9 cellular contexts compared by ENCODE assay signal in genomic region chr3:115623414-115623868, GRCh38. TPM values are rescaled to one million over a fixed set of nuclear protein-coding genes. Genes with fewer than 3 reads are reported as not detected.
DNase-seq lines count a peak whose midpoint lies in the region; ATAC-seq, FAIRE-seq and TF ChIP-seq lines count a peak whose summit lies in the region.
"Had no signal": no experiment of that assay in that cellular context is flagged by ENCODE, and none has a peak within 500 bp of the region (broad histone marks: within the 10 kb centered on the region; RNA-seq: fewer than 3 reads in every experiment).

Gene GAP43 (plus strand): TSS chr3:115623510. CDS start chr3:115623690, 180 bp downstream.

- FAIRE-seq in H54 (lab: Jason Lieb, UNC) = peak; percentile 91

- H3K27ac ChIP-seq in endodermal cell (ENCODE audit: low read depth, low read length) (peak within 1 kb of the TSS; percentile 72), thoracic aorta (no peak within 1 kb of the TSS)

- DNase-seq in H54 (ENCODE audit: insufficient read length, low spot score) (peak; percentile 33), NCI-H526 treated with DMSO at 0.1 percent for 48 hours (lab: John Stamatoyannopoulos, UW) (peak; percentile 14), endodermal cell (peak; percentile 90), memory B cell (ENCODE audit: low spot score in 2 of 2) (no peak), thoracic aorta (ENCODE audit: low spot score) (no peak)
- DNase-seq in activated T-helper 1 cell treated with anti-CD3 and anti-CD28 coated beads, Interleukin-12 subunit alpha, Interleukin-12 subunit beta, Interleukin-2, Interleukin-4 antibody, amounts not matched to agents 30 ng/mL and 10 ng/mL and 1 ng/mL, durations not matched to agents 14 hours and 24 hours and 36 hours (ENCODE audit: low spot score) = no peak

- H3K4me3 ChIP-seq in endodermal cell (ENCODE audit: low read length) (peak within 1 kb of the TSS; percentile 85), thoracic aorta (peak within 1 kb of the TSS; percentile 66)

- WGBS in endodermal cell (ENCODE audit: insufficient coverage in 1 of 2, insufficient read length in 1 of 2), 2 experiments = 1% methylated on average over 15 to 16 of the region's 16 CpGs

- peaks cover 6% of the 10 kb centered on the region for H3K4me1 ChIP-seq in endodermal cell (ENCODE audit: control insufficient read depth, insufficient read depth, low read length)
- peaks cover 8 to 15% of the 10 kb centered on the region in 2 donors for H3K4me1 ChIP-seq in thoracic aorta (ENCODE audit: control insufficient read depth in 1 of 2, low read depth in 2 of 2)

- no peak within 1 kb of the TSS for H3K9ac ChIP-seq in endodermal cell (ENCODE audit: extremely low read depth, low read length, poor library complexity, severe bottlenecking)

- no peaks in the 10 kb centered on the region for H3K36me3 ChIP-seq in endodermal cell (ENCODE audit: control insufficient read depth, insufficient read depth, low read length)
- H3K36me3 ChIP-seq in thoracic aorta = no peaks in the 10 kb centered on the region

- H3K27me3 ChIP-seq in endodermal cell (ENCODE audit: control insufficient read depth, insufficient read depth, low read length, poor library complexity, severe bottlenecking) (peaks cover 27% of the 10 kb centered on the region), thoracic aorta (replicated peaks; ENCODE audit: insufficient read depth) (no peaks in the 10 kb centered on the region)

- no peak within 1 kb of the TSS for H3K27ac Mint-ChIP-seq in endodermal cell
- H3K27ac Mint-ChIP-seq in memory B cell = no peak within 1 kb of the TSS
- no peak within 1 kb of the TSS for H3K27ac Mint-ChIP-seq in activated T-helper 1 cell treated with anti-CD3 and anti-CD28 coated beads, Interleukin-12 subunit alpha, Interleukin-12 subunit beta, Interleukin-2, Interleukin-4 antibody, amounts not matched to agents 30 ng/mL and 10 ng/mL and 1 ng/mL, durations not matched to agents 14 hours and 24 hours and 36 hours

- intact Hi-C loops in activated T-helper 1 cell treated with anti-CD3 and anti-CD28 coated beads, Interleukin-12 subunit alpha, Interleukin-12 subunit beta, Interleukin-2, Interleukin-4 antibody, amounts not matched to agents 30 ng/mL and 10 ng/mL and 1 ng/mL, durations not matched to agents 14 hours and 24 hours and 36 hours (cut with micrococcal nuclease) = no loop called here

- no peaks in the 10 kb centered on the region for H3K36me3 Mint-ChIP-seq in endodermal cell (ENCODE audit: low read depth)
- no peaks in the 10 kb centered on the region for H3K36me3 Mint-ChIP-seq in memory B cell
- no peaks in the 10 kb centered on the region for H3K36me3 Mint-ChIP-seq in activated T-helper 1 cell treated with anti-CD3 and anti-CD28 coated beads, Interleukin-12 subunit alpha, Interleukin-12 subunit beta, Interleukin-2, Interleukin-4 antibody, amounts not matched to agents 30 ng/mL and 10 ng/mL and 1 ng/mL, durations not matched to agents 14 hours and 24 hours and 36 hours (ENCODE audit: low read depth)

- H3K9me3 ChIP-seq in endodermal cell (ENCODE audit: control insufficient read depth, low read length) (no peaks in the 10 kb centered on the region), thoracic aorta (no peaks in the 10 kb centered on the region)

- peak; percentile 52 for ATAC-seq in memory B cell (ENCODE audit: low read depth)
- ATAC-seq in thoracic aorta (ENCODE audit: insufficient number of reproducible peaks, low FRiP score, low read depth) = peak; percentile 55
- no peak for ATAC-seq in HG03159 (IDR thresholded peaks at IDR 0.05; ENCODE audit: unreplicated experiment)
- no peak for ATAC-seq in GM18517 (IDR thresholded peaks at IDR 0.05; ENCODE audit: unreplicated experiment)
- ATAC-seq: Panc1 had no signal

- H3K4me1 Mint-ChIP-seq in endodermal cell (peaks cover 28% of the 10 kb centered on the region), memory B cell (peaks cover 11% of the 10 kb centered on the region)
- H3K4me1 Mint-ChIP-seq in activated T-helper 1 cell treated with anti-CD3 and anti-CD28 coated beads, Interleukin-12 subunit alpha, Interleukin-12 subunit beta, Interleukin-2, Interleukin-4 antibody, amounts not matched to agents 30 ng/mL and 10 ng/mL and 1 ng/mL, durations not matched to agents 14 hours and 24 hours and 36 hours (ENCODE audit: low read depth) = peaks cover 11% of the 10 kb centered on the region

- no peak for TF ChIP-seq POLR2A in H54 (IDR thresholded peaks at IDR 0.05; ENCODE audit: low read depth, low read length)

- H3K27me3 Mint-ChIP-seq in endodermal cell (ENCODE audit: insufficient read depth) = peaks cover 26% of the 10 kb centered on the region
- H3K27me3 Mint-ChIP-seq in memory B cell = peaks cover 17% of the 10 kb centered on the region
- peaks cover 37% of the 10 kb centered on the region for H3K27me3 Mint-ChIP-seq in activated T-helper 1 cell treated with anti-CD3 and anti-CD28 coated beads, Interleukin-12 subunit alpha, Interleukin-12 subunit beta, Interleukin-2, Interleukin-4 antibody, amounts not matched to agents 30 ng/mL and 10 ng/mL and 1 ng/mL, durations not matched to agents 14 hours and 24 hours and 36 hours (ENCODE audit: insufficient read depth)

- H3K4me3 Mint-ChIP-seq in endodermal cell (peak within 1 kb of the TSS; percentile 62), memory B cell (peak within 1 kb of the TSS; percentile 37)
- no peak within 1 kb of the TSS for H3K4me3 Mint-ChIP-seq in activated T-helper 1 cell treated with anti-CD3 and anti-CD28 coated beads, Interleukin-12 subunit alpha, Interleukin-12 subunit beta, Interleukin-2, Interleukin-4 antibody, amounts not matched to agents 30 ng/mL and 10 ng/mL and 1 ng/mL, durations not matched to agents 14 hours and 24 hours and 36 hours

- no peaks in the 10 kb centered on the region for H3K9me3 Mint-ChIP-seq in endodermal cell
- H3K9me3 Mint-ChIP-seq in memory B cell = no peaks in the 10 kb centered on the region
- no peaks in the 10 kb centered on the region for H3K9me3 Mint-ChIP-seq in activated T-helper 1 cell treated with anti-CD3 and anti-CD28 coated beads, Interleukin-12 subunit alpha, Interleukin-12 subunit beta, Interleukin-2, Interleukin-4 antibody, amounts not matched to agents 30 ng/mL and 10 ng/mL and 1 ng/mL, durations not matched to agents 14 hours and 24 hours and 36 hours

- TF ChIP-seq CTCF in endodermal cell (conservative IDR thresholded peaks at IDR 0.05) (no peak), thoracic aorta (IDR thresholded peaks at IDR 0.05) (no peak)

RNA-seq across cellular contexts. Expression of gene GAP43, which starts in this region (rescaled TPM):
- total RNA-seq in endodermal cell = 1 to 10 TPM; 1.5 to 8.0 TPM
- 78.0 TPM for polyA plus RNA-seq in endodermal cell (2013, experiment 1 of 2)
- 84.6 TPM for polyA plus RNA-seq in endodermal cell (2013, experiment 2 of 2)
- total RNA-seq in thoracic aorta = 1 to 10 TPM; 2.8 to 6.1 TPM
- total RNA-seq in activated T-helper 1 cell treated with anti-CD3 and anti-CD28 coated beads, Interleukin-12 subunit alpha, Interleukin-12 subunit beta, Interleukin-2, Interleukin-4 antibody, amounts not matched to agents 30 ng/mL and 10 ng/mL and 1 ng/mL, durations not matched to agents 14 hours and 24 hours and 36 hours = not detected in 2 replicates

Comparison
In these comparisons a context has a peak if more than half of its experiments do, and no peak if none do; other contexts are left out.
1. DNase-seq: peak in H54 (single experiment), NCI-H526 treated with DMSO at 0.1 percent for 48 hours (single experiment) and endodermal cell (single experiment); none in memory B cell (0 of 2), thoracic aorta (single experiment) and activated T-helper 1 cell treated with anti-CD3 and anti-CD28 coated beads, Interleukin-12 subunit alpha, Interleukin-12 subunit beta, Interleukin-2, Interleukin-4 antibody, amounts not matched to agents 30 ng/mL and 10 ng/mL and 1 ng/mL, durations not matched to agents 14 hours and 24 hours and 36 hours (single experiment).
2. ATAC-seq: peak in memory B cell (single experiment) and thoracic aorta (single experiment); none in HG03159 (single experiment) and GM18517 (single experiment).